Comparison of ENCODE assay signal across 8 cellular contexts in genomic region chr4:24794916-24795665, GRCh38. TPM values are rescaled to one million over a fixed set of nuclear protein-coding genes. Genes with fewer than 3 reads are reported as not detected.
DNase-seq lines count a peak whose midpoint lies in the region; ATAC-seq and TF ChIP-seq lines count a peak whose summit lies in the region.

Gene SOD3, plus strand, starts transcription at chr4:24795573. Its CDS starts 3,949 bp downstream, at chr4:24799522.

- DNase-seq in DMS53 treated with DMSO at 0.1 percent for 48 hours (lab: John Stamatoyannopoulos, UW; ENCODE audit: unreplicated experiment) (peak; percentile 24), left ventricle myocardium superior (peak; percentile 88), progenitor cell of endocrine pancreas (ENCODE audit: low spot score, unreplicated experiment) (peak; percentile 42), NCI-H1694 (lab: John Stamatoyannopoulos, UW) (no peak), MG63 (no peak)
- no peak for DNase-seq in stimulated activated effector memory CD8-positive, alpha-beta T cell treated with anti-CD3 and anti-CD28 coated beads, Interleukin-12 subunit alpha, Interleukin-12 subunit beta, amount 100 ng/mL, for 72 hours (ENCODE audit: low spot score in 2 of 2)

- H3K27me3 ChIP-seq in MG63: no peaks in the 10 kb centered on the region

- H3K27me3 Mint-ChIP-seq in progenitor cell of endocrine pancreas: peaks cover 28% of the 10 kb centered on the region

- intact Hi-C loops in left ventricle myocardium superior (cut with micrococcal nuclease): no loop called here

- ATAC-seq in left ventricle myocardium superior (peak; percentile 97), GM18873 (IDR thresholded peaks at IDR 0.05; ENCODE audit: low FRiP score, unreplicated experiment) (no peak)
- ATAC-seq in stimulated activated effector memory CD8-positive, alpha-beta T cell treated with anti-CD3 and anti-CD28 coated beads, Interleukin-12 subunit alpha, Interleukin-12 subunit beta, amount 100 ng/mL, for 72 hours: no peak

- peak within 1 kb of the TSS; percentile 72 for H3K4me3 Mint-ChIP-seq in progenitor cell of endocrine pancreas (ENCODE audit: low read depth)
- no peak within 1 kb of the TSS for H3K4me3 Mint-ChIP-seq in stimulated activated effector memory CD8-positive, alpha-beta T cell treated with anti-CD3 and anti-CD28 coated beads, Interleukin-12 subunit alpha, Interleukin-12 subunit beta, amount 100 ng/mL, for 72 hours

- peaks cover 32% of the 10 kb centered on the region for H3K4me1 Mint-ChIP-seq in progenitor cell of endocrine pancreas (ENCODE audit: low read depth)
- H3K4me1 Mint-ChIP-seq in stimulated activated effector memory CD8-positive, alpha-beta T cell treated with anti-CD3 and anti-CD28 coated beads, Interleukin-12 subunit alpha, Interleukin-12 subunit beta, amount 100 ng/mL, for 72 hours: no peaks in the 10 kb centered on the region

- no peaks in the 10 kb centered on the region for H3K36me3 ChIP-seq in MG63

- H3K9me3 Mint-ChIP-seq in progenitor cell of endocrine pancreas (ENCODE audit: low read depth): no peaks in the 10 kb centered on the region
- H3K9me3 Mint-ChIP-seq in stimulated activated effector memory CD8-positive, alpha-beta T cell treated with anti-CD3 and anti-CD28 coated beads, Interleukin-12 subunit alpha, Interleukin-12 subunit beta, amount 100 ng/mL, for 72 hours: no peaks in the 10 kb centered on the region

- H3K27ac Mint-ChIP-seq in progenitor cell of endocrine pancreas: peak within 1 kb of the TSS; percentile 89
- H3K27ac Mint-ChIP-seq in stimulated activated effector memory CD8-positive, alpha-beta T cell treated with anti-CD3 and anti-CD28 coated beads, Interleukin-12 subunit alpha, Interleukin-12 subunit beta, amount 100 ng/mL, for 72 hours: no peak within 1 kb of the TSS

- 19 to 48% (median 33%) methylated on average over 21 of the region's 21 CpGs for WGBS in adipose tissue, 3 donors

- TF ChIP-seq CTCF in progenitor cell of endocrine pancreas (IDR thresholded peaks at IDR 0.05; ENCODE audit: unreplicated experiment): no peak

- H3K9me3 ChIP-seq in MG63: no peaks in the 10 kb centered on the region

- H3K27ac ChIP-seq in adipose tissue (ENCODE audit: low read depth, low read length): no peak within 1 kb of the TSS

- no peak within 1 kb of the TSS for H3K4me3 ChIP-seq in MG63

- peaks cover 4% of the 10 kb centered on the region for H3K36me3 Mint-ChIP-seq in progenitor cell of endocrine pancreas (ENCODE audit: insufficient read depth)
- no peaks in the 10 kb centered on the region for H3K36me3 Mint-ChIP-seq in stimulated activated effector memory CD8-positive, alpha-beta T cell treated with anti-CD3 and anti-CD28 coated beads, Interleukin-12 subunit alpha, Interleukin-12 subunit beta, amount 100 ng/mL, for 72 hours

RNA-seq across cellular contexts. Expression of gene SOD3, which starts in this region (rescaled TPM):
- 100 to 1,000 TPM in 1 of 3 donors, 10 to 100 TPM in 2; 31.2 to 117 (median 50.0) TPM for polyA plus RNA-seq in adipose tissue
- 69.8 TPM for total RNA-seq in left ventricle myocardium superior
- total RNA-seq in progenitor cell of endocrine pancreas: 5.0 and 6.2 TPM in 2 replicates
- total RNA-seq in MG63 (2014; rRNA removed; shearing (Covaris generic); ENCODE audit: low replicate concordance): not detected in 2 replicates

Comparison
In these comparisons a context has a peak if more than half of its experiments do, and no peak if none do; other contexts are left out.
1. DNase-seq: peak in DMS53 treated with DMSO at 0.1 percent for 48 hours (single experiment), left ventricle myocardium superior (single experiment) and progenitor cell of endocrine pancreas (single experiment); none in stimulated activated effector memory CD8-positive, alpha-beta T cell treated with anti-CD3 and anti-CD28 coated beads, Interleukin-12 subunit alpha, Interleukin-12 subunit beta, amount 100 ng/mL, for 72 hours (0 of 2), NCI-H1694 (single experiment) and MG63 (single experiment).